ENCODE assay signal across 33 cellular contexts in genomic region chr5:142292808-142293207, GRCh38.
"Had no signal": no experiment of that assay in that cellular context is flagged by ENCODE, and none has a peak within 500 bp of the region (broad histone marks: within the 10 kb centered on the region; RNA-seq: fewer than 3 reads in every experiment).

No MANE protein-coding gene starts in this region.

- H3K4me3 ChIP-seq: adrenal gland, body of pancreas, colonic mucosa, esophagus squamous epithelium, gastroesophageal sphincter, heart right ventricle had no signal

- H3K36me3 Mint-ChIP-seq: activated CD4-positive, alpha-beta memory T cell treated with anti-CD3 and anti-CD28 coated beads for 36 hours; activated CD8-positive, alpha-beta memory T cell treated with anti-CD3 and anti-CD28 coated beads, Interleukin-2, amount 10 ng/mL, durations not matched to agents 7 days and 5 days; activated naive CD4-positive, alpha-beta T cell treated with anti-CD3 and anti-CD28 coated beads, Interleukin-2, amount 50 U/mL, for 24 hours; activated naive CD8-positive, alpha-beta T cell treated with anti-CD3 and anti-CD28 coated beads for 36 hours had no signal

- H3K27ac ChIP-seq: adrenal gland, body of pancreas, colonic mucosa, esophagus squamous epithelium, gastroesophageal sphincter had no signal

- ATAC-seq: activated CD4-positive, alpha-beta T cell treated with anti-CD3 and anti-CD28 coated beads for 36 hours; activated CD8-positive, alpha-beta memory T cell treated with anti-CD3 and anti-CD28 coated beads, Interleukin-2, amount 10 ng/mL, durations not matched to agents 7 days and 5 days; activated CD8-positive, alpha-beta T cell treated with anti-CD3 and anti-CD28 coated beads, Interleukin-2, amount 10 ng/mL, durations not matched to agents 7 days and 5 days; activated naive CD8-positive, alpha-beta T cell treated with anti-CD3 and anti-CD28 coated beads, Interleukin-2, amount 50 U/mL, for 24 hours; body of pancreas; gastroesophageal sphincter; heart right ventricle; T-helper 17 cell had no signal

- H3K27me3 ChIP-seq: adrenal gland, body of pancreas, colonic mucosa, esophagus squamous epithelium, gastroesophageal sphincter, heart right ventricle had no signal

- H3K27ac Mint-ChIP-seq: activated CD4-positive, alpha-beta memory T cell treated with anti-CD3 and anti-CD28 coated beads for 36 hours; activated CD4-positive, alpha-beta T cell treated with anti-CD3 and anti-CD28 coated beads for 36 hours; activated CD4-positive, alpha-beta T cell treated with anti-CD3 and anti-CD28 coated beads, Interleukin-2, amount 10 ng/mL, durations not matched to agents 24 days and 14 days; activated CD8-positive, alpha-beta memory T cell treated with anti-CD3 and anti-CD28 coated beads, Interleukin-2, amount 10 ng/mL, durations not matched to agents 7 days and 5 days; activated CD8-positive, alpha-beta T cell treated with anti-CD3 and anti-CD28 coated beads, Interleukin-2, amount 10 ng/mL, durations not matched to agents 7 days and 5 days; activated naive CD4-positive, alpha-beta T cell treated with anti-CD3 and anti-CD28 coated beads for 36 hours; activated naive CD8-positive, alpha-beta T cell treated with anti-CD3 and anti-CD28 coated beads for 36 hours; activated naive CD8-positive, alpha-beta T cell treated with anti-CD3 and anti-CD28 coated beads, Interleukin-2, amount 50 U/mL, for 24 hours; activated T-helper 1 cell treated with anti-CD3 and anti-CD28 coated beads, Interleukin-12 subunit alpha, Interleukin-12 subunit beta, Interleukin-2, Interleukin-4 antibody, amounts not matched to agents 30 ng/mL and 10 ng/mL and 1 ng/mL, durations not matched to agents 14 hours and 24 hours and 36 hours; activated T-helper 2 cell treated with anti-CD3 and anti-CD28 coated beads, Interferon-gamma antibody, Interleukin-2, Interleukin-4, amounts not matched to agents 10 μg/mL and 5 μg/mL and 100 μg/mL, durations not matched to agents 14 hours and 24 hours and 36 hours; T-helper 17 cell had no signal

- H3K9me3 ChIP-seq: adrenal gland, body of pancreas, colonic mucosa, esophagus squamous epithelium, gastroesophageal sphincter, heart right ventricle had no signal

- H3K4me3 Mint-ChIP-seq: activated CD4-positive, alpha-beta memory T cell treated with anti-CD3 and anti-CD28 coated beads for 36 hours; activated CD4-positive, alpha-beta T cell treated with anti-CD3 and anti-CD28 coated beads for 36 hours; activated CD4-positive, alpha-beta T cell treated with anti-CD3 and anti-CD28 coated beads, Interleukin-2, amount 10 ng/mL, durations not matched to agents 24 days and 14 days; activated CD8-positive, alpha-beta memory T cell treated with anti-CD3 and anti-CD28 coated beads, Interleukin-2, amount 10 ng/mL, durations not matched to agents 7 days and 5 days; activated CD8-positive, alpha-beta T cell treated with anti-CD3 and anti-CD28 coated beads, Interleukin-2, amount 10 ng/mL, durations not matched to agents 7 days and 5 days; activated naive CD4-positive, alpha-beta T cell treated with anti-CD3 and anti-CD28 coated beads for 36 hours; activated naive CD4-positive, alpha-beta T cell treated with anti-CD3 and anti-CD28 coated beads, Interleukin-2, amount 50 U/mL, for 24 hours; activated naive CD8-positive, alpha-beta T cell treated with anti-CD3 and anti-CD28 coated beads for 36 hours; activated naive CD8-positive, alpha-beta T cell treated with anti-CD3 and anti-CD28 coated beads, Interleukin-2, amount 50 U/mL, for 24 hours; activated T-helper 1 cell treated with anti-CD3 and anti-CD28 coated beads, Interleukin-12 subunit alpha, Interleukin-12 subunit beta, Interleukin-2, Interleukin-4 antibody, amounts not matched to agents 30 ng/mL and 10 ng/mL and 1 ng/mL, durations not matched to agents 14 hours and 24 hours and 36 hours; endodermal cell; T-helper 17 cell had no signal

- H3K36me3 ChIP-seq: adrenal gland, colonic mucosa, esophagus squamous epithelium, gastroesophageal sphincter, heart right ventricle had no signal

- DNase-seq: activated CD4-positive, alpha-beta memory T cell treated with anti-CD3 and anti-CD28 coated beads for 36 hours; activated CD4-positive, alpha-beta T cell treated with anti-CD3 and anti-CD28 coated beads for 36 hours; activated CD4-positive, alpha-beta T cell treated with anti-CD3 and anti-CD28 coated beads, Interleukin-2, amount 10 ng/mL, durations not matched to agents 24 days and 14 days; activated CD4-positive, CD25-positive, alpha-beta regulatory T cell; activated CD4-positive, CD25-positive, alpha-beta regulatory T cell treated with anti-CD3 and anti-CD28 coated beads, Interleukin-2, amount 50 U/mL, for 72 hours; activated CD8-positive, alpha-beta memory T cell treated with anti-CD3 and anti-CD28 coated beads, Interleukin-2, amount 10 ng/mL, durations not matched to agents 7 days and 5 days; activated CD8-positive, alpha-beta memory T cell treated with anti-CD3 and anti-CD28 coated beads, Interleukin-2, amount 50 U/mL, for 4 hours; activated CD8-positive, alpha-beta T cell treated with anti-CD3 and anti-CD28 coated beads, Interleukin-2, amount 10 ng/mL, durations not matched to agents 7 days and 5 days; activated effector memory CD4-positive, alpha-beta T cell treated with anti-CD3 and anti-CD28 coated beads, Interleukin-2, amount 50 U/mL, for 16 hours; activated naive CD4-positive, alpha-beta T cell treated with anti-CD3 and anti-CD28 coated beads for 36 hours; activated naive CD8-positive, alpha-beta T cell treated with anti-CD3 and anti-CD28 coated beads for 36 hours; activated naive CD8-positive, alpha-beta T cell treated with anti-CD3 and anti-CD28 coated beads, Interleukin-2, amount 50 U/mL, for 24 hours; activated T-cell treated with anti-CD3 and anti-CD28 coated beads, Interleukin-2, amount 50 U/mL, for 1 hour; activated T-cell treated with anti-CD3 and anti-CD28 coated beads, Interleukin-2, amount 50 U/mL, for 48 hours; adrenal gland; amygdala; aorta; body of pancreas; central memory CD4-positive, alpha-beta T cell; cerebellar nuclear complex; colonic mucosa; effector CD8-positive, alpha-beta T cell; erythroblast; esophagus squamous epithelium; foreskin melanocyte; heart right ventricle; T-helper 1 cell; T-helper 17 cell had no signal

- H3K27me3 Mint-ChIP-seq: activated CD4-positive, alpha-beta memory T cell treated with anti-CD3 and anti-CD28 coated beads for 36 hours; activated CD4-positive, alpha-beta T cell treated with anti-CD3 and anti-CD28 coated beads for 36 hours; activated naive CD4-positive, alpha-beta T cell treated with anti-CD3 and anti-CD28 coated beads, Interleukin-2, amount 50 U/mL, for 24 hours; activated naive CD8-positive, alpha-beta T cell treated with anti-CD3 and anti-CD28 coated beads for 36 hours had no signal

- H3K4me1 ChIP-seq: body of pancreas, colonic mucosa had no signal

- H3K9me3 Mint-ChIP-seq: activated CD4-positive, alpha-beta memory T cell treated with anti-CD3 and anti-CD28 coated beads for 36 hours; activated CD4-positive, alpha-beta T cell treated with anti-CD3 and anti-CD28 coated beads, Interleukin-2, amount 10 ng/mL, durations not matched to agents 24 days and 14 days; activated naive CD4-positive, alpha-beta T cell treated with anti-CD3 and anti-CD28 coated beads for 36 hours; activated naive CD4-positive, alpha-beta T cell treated with anti-CD3 and anti-CD28 coated beads, Interleukin-2, amount 50 U/mL, for 24 hours; activated naive CD8-positive, alpha-beta T cell treated with anti-CD3 and anti-CD28 coated beads for 36 hours; activated naive CD8-positive, alpha-beta T cell treated with anti-CD3 and anti-CD28 coated beads, Interleukin-2, amount 50 U/mL, for 24 hours; activated T-helper 1 cell treated with anti-CD3 and anti-CD28 coated beads, Interleukin-12 subunit alpha, Interleukin-12 subunit beta, Interleukin-2, Interleukin-4 antibody, amounts not matched to agents 30 ng/mL and 10 ng/mL and 1 ng/mL, durations not matched to agents 14 hours and 24 hours and 36 hours; activated T-helper 2 cell treated with anti-CD3 and anti-CD28 coated beads, Interferon-gamma antibody, Interleukin-2, Interleukin-4, amounts not matched to agents 10 μg/mL and 5 μg/mL and 100 μg/mL, durations not matched to agents 14 hours and 24 hours and 36 hours; endodermal cell had no signal
